Comparison of ENCODE assay signal across 10 cellular contexts in genomic region chr15:78317145-78317836, GRCh38. TPM values are rescaled to one million over a fixed set of nuclear protein-coding genes. Genes with fewer than 3 reads are reported as not detected.
DNase-seq lines count a peak whose midpoint lies in the region; ATAC-seq, FAIRE-seq and TF ChIP-seq lines count a peak whose summit lies in the region.
"Had no signal": no experiment of that assay in that cellular context is flagged by ENCODE, and none has a peak within 500 bp of the region (broad histone marks: within the 10 kb centered on the region; RNA-seq: fewer than 3 reads in every experiment).

No MANE protein-coding gene starts in this region.

- H3K36me3 Mint-ChIP-seq in Calu3 (ENCODE audit: insufficient read depth, unreplicated experiment), result peaks cover 9% of the 10 kb centered on the region
- no peaks in the 10 kb centered on the region for H3K36me3 Mint-ChIP-seq in activated naive CD8-positive, alpha-beta T cell treated with anti-CD3 and anti-CD28 coated beads for 36 hours

- H3K36me3 ChIP-seq in GM12878 (ENCODE audit: control insufficient read depth in 2 of 2, insufficient read depth in 2 of 2, low read length in 1 of 2) (no peaks in the 10 kb centered on the region), upper lobe of right lung (no peaks in the 10 kb centered on the region)

- H4K20me1 ChIP-seq in GM12878 (ENCODE audit: control insufficient read depth, insufficient read depth), result no peaks in the 10 kb centered on the region

- H3K4me1 Mint-ChIP-seq in Calu3 (ENCODE audit: low read depth, unreplicated experiment), result peaks cover 20% of the 10 kb centered on the region
- no peaks in the 10 kb centered on the region for H3K4me1 Mint-ChIP-seq in activated naive CD8-positive, alpha-beta T cell treated with anti-CD3 and anti-CD28 coated beads for 36 hours

- no peak overlapping the region for H3K9ac ChIP-seq in GM12878 (ENCODE audit: control insufficient read depth, insufficient read depth, low read length)

- H3K4me3 Mint-ChIP-seq in Calu3 (ENCODE audit: low read depth, unreplicated experiment), result no peak overlapping the region
- H3K4me3 Mint-ChIP-seq in activated naive CD8-positive, alpha-beta T cell treated with anti-CD3 and anti-CD28 coated beads for 36 hours, result no peak overlapping the region

- TF ChIP-seq POLR2A in GM12878 (IDR thresholded peaks at IDR 0.05; ENCODE audit: low read depth, low read length), result no peak

- H3K4me1 ChIP-seq in GM12878 (ENCODE audit: control insufficient read depth, insufficient read depth, low read length), result no peaks in the 10 kb centered on the region; the same call in 1 of the 2 replicates
- H3K4me1 ChIP-seq in upper lobe of right lung, result no peaks in the 10 kb centered on the region

- POLR2A ChIA-PET in GM12878 (lab: Charles Lee), result no interaction called here

- DNase-seq in Calu3 (peak; percentile 59), HuH-7.5 (ENCODE audit: low spot score) (peak; percentile 60), GM12878 (ENCODE audit: low read depth, low spot score) (no peak), MV-4-11 (lab: John Stamatoyannopoulos, UW) (no peak), C1 segment of cervical spinal cord (lab: John Stamatoyannopoulos, UW) (no peak), upper lobe of right lung (no peak)
- DNase-seq in activated naive CD8-positive, alpha-beta T cell treated with anti-CD3 and anti-CD28 coated beads for 36 hours, result no peak
- DNase-seq: activated CD8-positive, alpha-beta memory T cell treated with anti-CD3 and anti-CD28 coated beads, Interleukin-2, amount 50 U/mL, for 48 hours; NCI-H2227 treated with DMSO at 0.1 percent for 48 hours had no signal

- H3K9me3 ChIP-seq in GM12878 (replicated peaks; ENCODE audit: control insufficient read depth, insufficient read depth, low read length) (no peaks in the 10 kb centered on the region), upper lobe of right lung (no peaks in the 10 kb centered on the region)

- H3K27me3 ChIP-seq in GM12878 (replicated peaks in 1 of 2; ENCODE audit: control insufficient read depth in 2 of 2, insufficient read depth in 2 of 2, low read length in 1 of 2) (no peaks in the 10 kb centered on the region), layer of hippocampus (ENCODE audit: control insufficient read depth, insufficient read depth, low read length) (no peaks in the 10 kb centered on the region), upper lobe of right lung (no peaks in the 10 kb centered on the region)

- peaks cover 35% of the 10 kb centered on the region for H3K27me3 Mint-ChIP-seq in Calu3 (ENCODE audit: unreplicated experiment)
- H3K27me3 Mint-ChIP-seq in activated naive CD8-positive, alpha-beta T cell treated with anti-CD3 and anti-CD28 coated beads for 36 hours, result peaks cover 3% of the 10 kb centered on the region

- no peak overlapping the region for H3K27ac Mint-ChIP-seq in Calu3 (ENCODE audit: unreplicated experiment)
- no peak overlapping the region for H3K27ac Mint-ChIP-seq in activated naive CD8-positive, alpha-beta T cell treated with anti-CD3 and anti-CD28 coated beads for 36 hours

- ATAC-seq in GM12878 (peak; percentile 21; the same call in 1 of the 3 replicates), upper lobe of right lung (no peak)

- intact Hi-C loops in Calu3 (cut with micrococcal nuclease; ENCODE audit: unreplicated experiment), result loop anchor here (10.0 kb wide), 2 partner anchors 168 to 388 kb away; no protein-coding TSS in a partner anchor
- intact Hi-C loops in GM12878 (cut with micrococcal nuclease; ENCODE audit: unreplicated experiment), result no loop called here
- intact Hi-C loops in upper lobe of right lung (cut with DNase I), result no loop called here

- H3K9me3 Mint-ChIP-seq in Calu3 (ENCODE audit: low read depth, unreplicated experiment), result no peaks in the 10 kb centered on the region
- no peaks in the 10 kb centered on the region for H3K9me3 Mint-ChIP-seq in activated naive CD8-positive, alpha-beta T cell treated with anti-CD3 and anti-CD28 coated beads for 36 hours

- no peaks in the 10 kb centered on the region for H3K79me2 ChIP-seq in GM12878 (ENCODE audit: control insufficient read depth, insufficient read depth, low read length)

- H3K4me2 ChIP-seq in GM12878 (ENCODE audit: control insufficient read depth, insufficient read depth), result no peak overlapping the region

- peak; percentile 26 for TF ChIP-seq CTCF in Calu3 (IDR thresholded peaks at IDR 0.05; ENCODE audit: unreplicated experiment)
- 0 out of 6 replicates have a peak, but pooled peaks of 1 of the 3 experiments have one; percentile 8 for TF ChIP-seq CTCF in GM12878 (IDR thresholded peaks at IDR 0.05 in 2 of 3, conservative IDR thresholded peaks at IDR 0.05 in 1 of 3; ENCODE audit: control insufficient read depth in 2 of 3, extremely low read depth in 1 of 3, insufficient read depth in 1 of 3, low read depth in 3 of 3, low read length in 3 of 3)
- no peak for TF ChIP-seq CTCF in upper lobe of right lung (IDR thresholded peaks at IDR 0.05)

- SMC1A ChIA-PET in GM12878 (lab: Charles Lee; ENCODE audit: uncharacterized antibody, unreplicated experiment), result interaction anchor here (1.0 to 3.5 kb wide), 4 partner anchors 16 to 105 kb away, joined by 3 to 10 read pairs (median 4); no protein-coding TSS in a partner anchor

- CTCF ChIA-PET in Calu3 (lab: Charles Lee), result interaction anchor here (0.7 to 2.0 kb wide), 5 partner anchors 10 to 165 kb away, joined by 3 to 10 read pairs (median 3); partner anchors contain the start of gene SKIC8
- CTCF ChIA-PET in GM12878 (lab: Yijun Ruan, JAX), result interaction anchor here (0.6 to 2.3 kb wide), 8 partner anchors 8 to 121 kb away, joined by 3 to 14 read pairs (median 4); partner anchors contain the start of genes IREB2 and SKIC8

- RAD21 ChIA-PET in GM12878 (lab: Charles Lee; ENCODE audit: unreplicated experiment), result interaction anchor here (0.6 to 2.2 kb wide), 3 partner anchors 12 to 105 kb away, joined by 3 to 8 read pairs (median 7); no protein-coding TSS in a partner anchor

- in situ Hi-C loops in GM12878 (cut with MboI), result loop anchor here (10.0 kb wide), 1 partner anchor 98 kb away; no protein-coding TSS in a partner anchor

- FAIRE-seq in GM12878 (lab: Jason Lieb, UNC), result no peak

- WGBS in GM12878 (ENCODE audit: insufficient coverage, insufficient replicate concordance, low lambda C conversion rate, missing lambda C conversion rate), result 86% methylated on average over 8 of the region's 8 CpGs

- no peak overlapping the region for H2AFZ ChIP-seq in GM12878 (ENCODE audit: control insufficient read depth, low read depth, low read length)

- H3K4me3 ChIP-seq in GM12878, result no peak overlapping the region
- H3K4me3 ChIP-seq in upper lobe of right lung, result no peak overlapping the region

- TF ChIP-seq EP300 in GM12878 (IDR thresholded peaks at IDR 0.05; ENCODE audit: borderline replicate concordance in 1 of 2, control insufficient read depth in 1 of 2, low read depth in 2 of 2, low read length in 2 of 2), result no peak

- BruUV-seq in Calu3 (replicated peaks; lab: Mats Ljungman, UMichigan), result no TSS peak
- BruUV-seq in GM12878 (replicated peaks; lab: Mats Ljungman, UMichigan), result no TSS peak

- no peak for TF ChIP-seq RAD21 in GM12878 (IDR thresholded peaks at IDR 0.05; ENCODE audit: insufficient read depth, low read depth, low read length)

- H3K27ac ChIP-seq in GM12878 (ENCODE audit: control insufficient read depth, insufficient read depth), result no peak overlapping the region
- peak overlapping the region; percentile 77 for H3K27ac ChIP-seq in layer of hippocampus (ENCODE audit: low read depth, low read length)
- no peak overlapping the region for H3K27ac ChIP-seq in upper lobe of right lung

RNA-seq across cellular contexts. Expression of gene SKIC8, which starts 17.9 kb away (rescaled TPM):
- total RNA-seq in Calu3 (2022), result 67.8 and 72.8 TPM in 2 replicates
- 80.5 and 85.3 TPM in 2 replicates for total RNA-seq in GM12878 (2013; cell fraction: nucleolus; rRNA removed)
- total RNA-seq in GM12878 (2014; rRNA removed), result 106 and 118 TPM in 2 replicates
- 117 and 122 TPM in 2 replicates for total RNA-seq in GM12878 (2014; rRNA removed; fragmentation: Illumina TruSeq; extraction: Trizol)
- total RNA-seq in GM12878 (2021), result 57.0 and 60.0 TPM in 2 replicates
- polyA plus RNA-seq in GM12878 (2011; ENCODE audit: low read depth), result 77.8 TPM
- 135 and 155 TPM in 2 replicates for polyA plus RNA-seq in GM12878 (2011; rRNA removed)
- polyA plus RNA-seq in GM12878 (2011; cell fraction: cytosol; rRNA removed), result 107 and 110 TPM in 2 replicates
- 89.2 and 90.1 TPM in 2 replicates for polyA plus RNA-seq in GM12878 (2011; cell fraction: nucleus; rRNA removed)
- polyA plus RNA-seq in GM12878 (2012), result 43.7 and 44.2 TPM in 2 replicates
- 95.7 and 120 TPM in 2 replicates for polyA plus RNA-seq in GM12878 (2014; fragmentation: Illumina TruSeq; extraction: Trizol)
- polyA plus RNA-seq in GM12878 (2014; fragmentation: Nextera tagmentation; extraction: Ambion mirVana), result 100 to 1,000 TPM; 214 to 288 TPM
- polyA plus RNA-seq in GM12878 (2014; rRNA removed), result 91.1 and 97.2 TPM in 2 replicates
- 100 to 1,000 TPM; 174 to 189 TPM for polyA plus RNA-seq in GM12878 (2016; fragmentation: Nextera tagmentation; extraction: Ambion mirVana)
- 82.2 and 87.5 TPM in 2 replicates for polyA minus RNA-seq in GM12878 (2011; rRNA and poly(A)+ RNA removed)
- 21.5 and 29.4 TPM in 2 replicates for polyA minus RNA-seq in GM12878 (2011; cell fraction: cytosol; rRNA and poly(A)+ RNA removed)
- 22.7 and 24.3 TPM in 2 replicates for polyA minus RNA-seq in GM12878 (2011; cell fraction: nucleus; rRNA and poly(A)+ RNA removed)
- 37.9 TPM for total RNA-seq in upper lobe of right lung
- 10 to 100 TPM; 71.9 to 73.8 TPM for total RNA-seq in activated naive CD8-positive, alpha-beta T cell treated with anti-CD3 and anti-CD28 coated beads for 36 hours

RNA-seq across cellular contexts. Expression of gene CRABP1, which starts 22.9 kb away (rescaled TPM):
- total RNA-seq in Calu3 (2022) (0.51 TPM in 1 of 2 replicates, not detected in the other), GM12878 (2014; rRNA removed) (not detected in 2 replicates), GM12878 (2014; rRNA removed; fragmentation: Illumina TruSeq; extraction: Trizol) (not detected in 2 replicates), GM12878 (2021) (0.37 and 0.41 TPM in 2 replicates), upper lobe of right lung (not detected)
- total RNA-seq in GM12878 (2013; cell fraction: nucleolus; rRNA removed), result not detected in 2 replicates
- polyA plus RNA-seq in GM12878 (2011; ENCODE audit: low read depth), result not detected
- polyA plus RNA-seq in GM12878 (2011; rRNA removed) (not detected in 2 replicates), GM12878 (2014; fragmentation: Illumina TruSeq; extraction: Trizol) (not detected in 2 replicates), GM12878 (2014; fragmentation: Nextera tagmentation; extraction: Ambion mirVana) (not detected), GM12878 (2014; rRNA removed) (not detected in 2 replicates), GM12878 (2016; fragmentation: Nextera tagmentation; extraction: Ambion mirVana) (under 1 TPM in 1 of 2 experiments, not detected in 1; 0.21 TPM)
- not detected in 2 replicates for polyA plus RNA-seq in GM12878 (2011; cell fraction: cytosol; rRNA removed)
- polyA plus RNA-seq in GM12878 (2011; cell fraction: nucleus; rRNA removed), result not detected in 2 replicates
- 0.48 TPM in 1 of 2 replicates, not detected in the other for polyA plus RNA-seq in GM12878 (2012)
- not detected in 2 replicates for polyA minus RNA-seq in GM12878 (2011; rRNA and poly(A)+ RNA removed)
- polyA minus RNA-seq in GM12878 (2011; cell fraction: cytosol; rRNA and poly(A)+ RNA removed), result not detected in 2 replicates
- not detected in 2 replicates for polyA minus RNA-seq in GM12878 (2011; cell fraction: nucleus; rRNA and poly(A)+ RNA removed)
- not detected for total RNA-seq in activated naive CD8-positive, alpha-beta T cell treated with anti-CD3 and anti-CD28 coated beads for 36 hours

RNA-seq across cellular contexts. Expression of gene DNAJA4, which starts 52.9 kb away (rescaled TPM):
- 52.1 and 53.6 TPM in 2 replicates for total RNA-seq in Calu3 (2022)
- total RNA-seq in GM12878 (2013; cell fraction: nucleolus; rRNA removed), result 9.0 and 11.7 TPM in 2 replicates
- total RNA-seq in GM12878 (2014; rRNA removed), result 4.6 and 4.7 TPM in 2 replicates
- 3.7 TPM in 2 replicates for total RNA-seq in GM12878 (2014; rRNA removed; fragmentation: Illumina TruSeq; extraction: Trizol)
- total RNA-seq in GM12878 (2021), result 5.9 and 6.4 TPM in 2 replicates
- polyA plus RNA-seq in GM12878 (2011; ENCODE audit: low read depth), result 3.6 TPM
- polyA plus RNA-seq in GM12878 (2011; rRNA removed), result 0.01 and 0.07 TPM in 2 replicates
- polyA plus RNA-seq in GM12878 (2011; cell fraction: cytosol; rRNA removed), result not detected in 2 replicates
- not detected in 2 replicates for polyA plus RNA-seq in GM12878 (2011; cell fraction: nucleus; rRNA removed)
- 3.4 and 3.9 TPM in 2 replicates for polyA plus RNA-seq in GM12878 (2012)
- polyA plus RNA-seq in GM12878 (2014; fragmentation: Illumina TruSeq; extraction: Trizol), result 7.2 and 8.5 TPM in 2 replicates
- 1 to 10 TPM; 1.2 to 2.2 TPM for polyA plus RNA-seq in GM12878 (2014; fragmentation: Nextera tagmentation; extraction: Ambion mirVana)
- 9.8 and 10.4 TPM in 2 replicates for polyA plus RNA-seq in GM12878 (2014; rRNA removed)
- polyA plus RNA-seq in GM12878 (2016; fragmentation: Nextera tagmentation; extraction: Ambion mirVana), result 1 to 10 TPM; 3.7 to 4.4 TPM
- polyA minus RNA-seq in GM12878 (2011; rRNA and poly(A)+ RNA removed), result not detected in 2 replicates
- polyA minus RNA-seq in GM12878 (2011; cell fraction: cytosol; rRNA and poly(A)+ RNA removed), result 3.6 and 4.4 TPM in 2 replicates
- 0.12 and 0.77 TPM in 2 replicates for polyA minus RNA-seq in GM12878 (2011; cell fraction: nucleus; rRNA and poly(A)+ RNA removed)
- 17.9 TPM for total RNA-seq in upper lobe of right lung
- 10 to 100 TPM; 36.8 to 39.3 TPM for total RNA-seq in activated naive CD8-positive, alpha-beta T cell treated with anti-CD3 and anti-CD28 coated beads for 36 hours

Comparison
In these comparisons a context has a peak if more than half of its experiments do, and no peak if none do; other contexts are left out.
1. DNase-seq: peak in Calu3 (single experiment) and HuH-7.5 (single experiment); none in GM12878 (single experiment), MV-4-11 (single experiment), C1 segment of cervical spinal cord (0 of 14), upper lobe of right lung (single experiment) and activated naive CD8-positive, alpha-beta T cell treated with anti-CD3 and anti-CD28 coated beads for 36 hours (single experiment).